11 cellular contexts compared by ENCODE assay signal in genomic region chr5:10579537-10580521, GRCh38. TPM values are rescaled to one million over a fixed set of nuclear protein-coding genes. Genes with fewer than 3 reads are reported as not detected.
DNase-seq lines count a peak whose midpoint lies in the region; ATAC-seq and TF ChIP-seq lines count a peak whose summit lies in the region.
"Had no signal": no experiment of that assay in that cellular context is flagged by ENCODE, and none has a peak within 500 bp of the region (broad histone marks: within the 10 kb centered on the region; RNA-seq: fewer than 3 reads in every experiment).

No MANE protein-coding gene starts in this region.

- no peaks in the 10 kb centered on the region for H3K36me3 ChIP-seq in neutrophil

- peaks cover 41 to 70% of the 10 kb centered on the region in 2 experiments for H3K4me1 ChIP-seq in neutrophil (ENCODE audit: control insufficient read depth in 1 of 2, insufficient read depth in 1 of 2, low read depth in 1 of 2, low read length in 1 of 2)

- no peak for TF ChIP-seq CTCF in neutrophil (IDR thresholded peaks at IDR 0.05)

- no peaks in the 10 kb centered on the region for H3K27me3 ChIP-seq in neutrophil

- no peak overlapping the region for H3K4me3 ChIP-seq in neutrophil (ENCODE audit: low read depth in 1 of 2, low read length in 1 of 2)

- no peaks in the 10 kb centered on the region for H3K9me3 ChIP-seq in neutrophil

- DNase-seq in NOMO-1 treated with DMSO at 0.1 percent for 48 hours (lab: John Stamatoyannopoulos, UW; ENCODE audit: unreplicated experiment) (peak; percentile 47), NOMO-1 treated with dmso at 0.1 percent for 144 hours (lab: John Stamatoyannopoulos, UW; ENCODE audit: unreplicated experiment) (no peak), HT-29 (ENCODE audit: low spot score) (no peak), NCI-H2081 (lab: John Stamatoyannopoulos, UW) (no peak)
- DNase-seq: 8988T, nephron progenitor cell had no signal

- peak; percentile 33 for ATAC-seq in GM21447 (IDR thresholded peaks at IDR 0.05; ENCODE audit: unreplicated experiment)
- peak; percentile 33 for ATAC-seq in HG03469 (IDR thresholded peaks at IDR 0.05; ENCODE audit: unreplicated experiment)
- ATAC-seq in GM21390 (IDR thresholded peaks at IDR 0.05; ENCODE audit: unreplicated experiment) = no peak
- ATAC-seq: HepG2 had no signal

- peak overlapping the region; percentile 61 for H3K27ac ChIP-seq in neutrophil

RNA-seq across cellular contexts. Expression of gene ANKRD33B, which starts 16.0 kb away (rescaled TPM):
- not detected in 2 replicates for total RNA-seq in HT-29 (2014; rRNA removed; shearing (Covaris generic))
